Comparison of ENCODE assay signal across 17 cellular contexts in the genomic region with DNA sequence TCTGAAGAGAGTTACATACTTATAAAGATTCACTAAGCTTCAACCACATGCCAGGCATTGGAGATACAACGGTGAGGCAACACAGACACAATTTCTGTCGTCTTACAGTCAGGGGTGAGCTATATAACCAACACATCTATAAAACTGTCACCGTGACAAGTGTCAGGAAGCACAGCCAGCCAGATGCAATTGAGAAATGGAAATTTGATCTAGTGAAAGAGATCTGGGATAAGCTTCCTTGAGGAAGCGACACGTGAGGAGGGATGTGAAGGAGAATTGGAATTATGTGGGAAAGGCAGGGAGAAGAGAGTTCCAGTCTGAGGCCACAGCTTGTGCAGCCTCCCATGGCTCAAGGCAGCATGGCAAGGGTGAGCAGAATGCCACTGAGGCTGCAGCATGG. TPM values are rescaled to one million over a fixed set of nuclear protein-coding genes. Genes with fewer than 3 reads are reported as not detected.
DNase-seq lines count a peak whose midpoint lies in the region; ATAC-seq and TF ChIP-seq lines count a peak whose summit lies in the region.
"Had no signal": no experiment of that assay in that cellular context is flagged by ENCODE, and none has a peak within 500 bp of the region (broad histone marks: within the 10 kb centered on the region; RNA-seq: fewer than 3 reads in every experiment).

No MANE protein-coding gene starts in this region.

- TF ChIP-seq CTCF in endodermal cell (conservative IDR thresholded peaks at IDR 0.05) (no peak), neural crest cell (conservative IDR thresholded peaks at IDR 0.05) (no peak)

- DNase-seq in HEK293T (ENCODE audit: extremely low spot score) (no peak), endodermal cell (peak; percentile 1), left kidney (ENCODE audit: low read depth, low spot score) (peak; percentile 90), neural crest cell (ENCODE audit: low read depth, low spot score) (no peak)
- no peak for DNase-seq in activated CD4-positive, alpha-beta memory T cell treated with anti-CD3 and anti-CD28 coated beads, Interleukin-2, amount 10 ng/mL, durations not matched to agents 7 days and 5 days
- DNase-seq in stimulated activated effector memory CD8-positive, alpha-beta T cell treated with anti-CD3 and anti-CD28 coated beads, Interleukin-12 subunit alpha, Interleukin-12 subunit beta, amount 100 ng/mL, for 72 hours (ENCODE audit: low spot score in 2 of 2) = no peak
- DNase-seq: Caco-2; CD4-positive, CD25-positive, alpha-beta regulatory T cell; CD8-positive, alpha-beta T cell; DMS153; DND-41; GOT3 had no signal

- no peaks in the 10 kb centered on the region for H3K36me3 ChIP-seq in endodermal cell (ENCODE audit: control insufficient read depth, insufficient read depth, low read length)
- H3K36me3 ChIP-seq: BLaER1, HAP-1 had no signal

- H3K4me1 Mint-ChIP-seq in endodermal cell = no peaks in the 10 kb centered on the region
- H3K4me1 Mint-ChIP-seq in neural crest cell = no peaks in the 10 kb centered on the region
- no peaks in the 10 kb centered on the region for H3K4me1 Mint-ChIP-seq in activated CD4-positive, alpha-beta memory T cell treated with anti-CD3 and anti-CD28 coated beads, Interleukin-2, amount 10 ng/mL, durations not matched to agents 7 days and 5 days
- no peaks in the 10 kb centered on the region for H3K4me1 Mint-ChIP-seq in stimulated activated effector memory CD8-positive, alpha-beta T cell treated with anti-CD3 and anti-CD28 coated beads, Interleukin-12 subunit alpha, Interleukin-12 subunit beta, amount 100 ng/mL, for 72 hours
- H3K4me1 Mint-ChIP-seq: B cell; CD4-positive, CD25-positive, alpha-beta regulatory T cell had no signal

- no peaks in the 10 kb centered on the region for H3K27me3 Mint-ChIP-seq in endodermal cell (ENCODE audit: insufficient read depth)
- peaks cover 11% of the 10 kb centered on the region for H3K27me3 Mint-ChIP-seq in neural crest cell (ENCODE audit: low read depth)
- no peaks in the 10 kb centered on the region for H3K27me3 Mint-ChIP-seq in activated CD4-positive, alpha-beta memory T cell treated with anti-CD3 and anti-CD28 coated beads, Interleukin-2, amount 10 ng/mL, durations not matched to agents 7 days and 5 days
- H3K27me3 Mint-ChIP-seq: CD4-positive, CD25-positive, alpha-beta regulatory T cell had no signal

- POLR2A ChIA-PET in HEK293T (lab: Yijun Ruan, JAX) = no interaction called here
- POLR2A ChIA-PET in activated CD4-positive, alpha-beta memory T cell treated with anti-CD3 and anti-CD28 coated beads, Interleukin-2, amount 10 ng/mL, durations not matched to agents 7 days and 5 days (lab: Charles Lee) = no interaction called here

- H3K36me3 Mint-ChIP-seq in endodermal cell (ENCODE audit: low read depth) = no peaks in the 10 kb centered on the region
- no peaks in the 10 kb centered on the region for H3K36me3 Mint-ChIP-seq in neural crest cell (ENCODE audit: low read depth)
- no peaks in the 10 kb centered on the region for H3K36me3 Mint-ChIP-seq in activated CD4-positive, alpha-beta memory T cell treated with anti-CD3 and anti-CD28 coated beads, Interleukin-2, amount 10 ng/mL, durations not matched to agents 7 days and 5 days (ENCODE audit: low read depth)
- H3K36me3 Mint-ChIP-seq in stimulated activated effector memory CD8-positive, alpha-beta T cell treated with anti-CD3 and anti-CD28 coated beads, Interleukin-12 subunit alpha, Interleukin-12 subunit beta, amount 100 ng/mL, for 72 hours = no peaks in the 10 kb centered on the region
- H3K36me3 Mint-ChIP-seq: CD4-positive, CD25-positive, alpha-beta regulatory T cell; CD8-positive, alpha-beta T cell had no signal

- no peak overlapping the region for H3K4me3 ChIP-seq in endodermal cell (ENCODE audit: low read length)
- H3K4me3 ChIP-seq: BLaER1, HAP-1 had no signal

- H3K4me1 ChIP-seq in endodermal cell (ENCODE audit: control insufficient read depth, insufficient read depth, low read length) = no peaks in the 10 kb centered on the region
- H3K4me1 ChIP-seq: BLaER1, Caco-2, HAP-1 had no signal

- WGBS in endodermal cell (ENCODE audit: insufficient coverage in 1 of 2, insufficient read length in 1 of 2), 2 experiments = 65 to 85% methylated on average over 2 to 5 of the region's 5 CpGs

- H3K9me3 Mint-ChIP-seq in endodermal cell (peaks cover 1% of the 10 kb centered on the region), neural crest cell (no peaks in the 10 kb centered on the region)
- H3K9me3 Mint-ChIP-seq in activated CD4-positive, alpha-beta memory T cell treated with anti-CD3 and anti-CD28 coated beads, Interleukin-2, amount 10 ng/mL, durations not matched to agents 7 days and 5 days = no peaks in the 10 kb centered on the region
- no peaks in the 10 kb centered on the region for H3K9me3 Mint-ChIP-seq in stimulated activated effector memory CD8-positive, alpha-beta T cell treated with anti-CD3 and anti-CD28 coated beads, Interleukin-12 subunit alpha, Interleukin-12 subunit beta, amount 100 ng/mL, for 72 hours
- H3K9me3 Mint-ChIP-seq: CD8-positive, alpha-beta T cell had no signal

- ATAC-seq in HG03460 (IDR thresholded peaks at IDR 0.05; ENCODE audit: unreplicated experiment) = no peak
- no peak for ATAC-seq in stimulated activated effector memory CD8-positive, alpha-beta T cell treated with anti-CD3 and anti-CD28 coated beads, Interleukin-12 subunit alpha, Interleukin-12 subunit beta, amount 100 ng/mL, for 72 hours
- ATAC-seq: CD8-positive, alpha-beta T cell had no signal

- peaks cover 26% of the 10 kb centered on the region for H3K9me3 ChIP-seq in endodermal cell (ENCODE audit: control insufficient read depth, low read length)
- H3K9me3 ChIP-seq: Caco-2, HAP-1 had no signal

- no peaks in the 10 kb centered on the region for H3K27me3 ChIP-seq in endodermal cell (ENCODE audit: control insufficient read depth, insufficient read depth, low read length, poor library complexity, severe bottlenecking)
- H3K27me3 ChIP-seq: BLaER1 had no signal

- no peak overlapping the region for H3K27ac ChIP-seq in endodermal cell (ENCODE audit: low read depth, low read length)
- H3K27ac ChIP-seq: BLaER1, C4-2B had no signal

- no peak overlapping the region for H3K9ac ChIP-seq in endodermal cell (ENCODE audit: extremely low read depth, low read length, poor library complexity, severe bottlenecking)
- H3K9ac ChIP-seq: BLaER1 had no signal

- H3K4me3 Mint-ChIP-seq in endodermal cell (no peak overlapping the region), neural crest cell (no peak overlapping the region)
- H3K4me3 Mint-ChIP-seq in activated CD4-positive, alpha-beta memory T cell treated with anti-CD3 and anti-CD28 coated beads, Interleukin-2, amount 10 ng/mL, durations not matched to agents 7 days and 5 days = no peak overlapping the region
- H3K4me3 Mint-ChIP-seq in stimulated activated effector memory CD8-positive, alpha-beta T cell treated with anti-CD3 and anti-CD28 coated beads, Interleukin-12 subunit alpha, Interleukin-12 subunit beta, amount 100 ng/mL, for 72 hours = no peak overlapping the region
- H3K4me3 Mint-ChIP-seq: B cell; CD4-positive, CD25-positive, alpha-beta regulatory T cell; CD8-positive, alpha-beta T cell had no signal

- H3K27ac Mint-ChIP-seq in endodermal cell (no peak overlapping the region), neural crest cell (ENCODE audit: unreplicated experiment) (peak overlapping the region; percentile 5)
- no peak overlapping the region for H3K27ac Mint-ChIP-seq in activated CD4-positive, alpha-beta memory T cell treated with anti-CD3 and anti-CD28 coated beads, Interleukin-2, amount 10 ng/mL, durations not matched to agents 7 days and 5 days
- H3K27ac Mint-ChIP-seq in stimulated activated effector memory CD8-positive, alpha-beta T cell treated with anti-CD3 and anti-CD28 coated beads, Interleukin-12 subunit alpha, Interleukin-12 subunit beta, amount 100 ng/mL, for 72 hours = no peak overlapping the region
- H3K27ac Mint-ChIP-seq: B cell; CD4-positive, CD25-positive, alpha-beta regulatory T cell; CD8-positive, alpha-beta T cell had no signal

- CTCF ChIA-PET in HEK293T (lab: Yijun Ruan, JAX) = no interaction called here
- CTCF ChIA-PET in activated CD4-positive, alpha-beta memory T cell treated with anti-CD3 and anti-CD28 coated beads, Interleukin-2, amount 10 ng/mL, durations not matched to agents 7 days and 5 days (lab: Charles Lee) = no interaction called here

TF ChIP-seq in HEK293T, 16 proteins besides CTCF, POLR2A, EP300 and RAD21:
- TF ChIP-seq ARNT (IDR thresholded peaks at IDR 0.05) = no peak
- no peak for TF ChIP-seq FOXM1 (IDR thresholded peaks at IDR 0.05; ENCODE audit: borderline replicate concordance)
- TF ChIP-seq PKNOX1 (IDR thresholded peaks at IDR 0.05) = peak; percentile 79
TF ChIP-seq in HEK293T: peak in this region for 1.

RNA-seq across cellular contexts. Expression of gene ZNF354B, which starts 50.9 kb away (rescaled TPM):
- total RNA-seq in endodermal cell (10 to 100 TPM; 24.3 to 26.0 TPM), neural crest cell (24.8 and 25.9 TPM in 2 replicates)
- 16.9 TPM for polyA plus RNA-seq in endodermal cell (2013, experiment 1 of 2)
- 17.2 TPM for polyA plus RNA-seq in endodermal cell (2013, experiment 2 of 2)
- 10 to 100 TPM in 1 of 2 experiments, 1 to 10 TPM in 1; 9.5 to 10.6 TPM for total RNA-seq in activated CD4-positive, alpha-beta memory T cell treated with anti-CD3 and anti-CD28 coated beads, Interleukin-2, amount 10 ng/mL, durations not matched to agents 7 days and 5 days

Comparison
In these comparisons a context has a peak if more than half of its experiments do, and no peak if none do; other contexts are left out.
1. DNase-seq: peak in endodermal cell (single experiment) and left kidney (single experiment); none in HEK293T (single experiment), neural crest cell (single experiment), activated CD4-positive, alpha-beta memory T cell treated with anti-CD3 and anti-CD28 coated beads, Interleukin-2, amount 10 ng/mL, durations not matched to agents 7 days and 5 days (single experiment) and stimulated activated effector memory CD8-positive, alpha-beta T cell treated with anti-CD3 and anti-CD28 coated beads, Interleukin-12 subunit alpha, Interleukin-12 subunit beta, amount 100 ng/mL, for 72 hours (0 of 2).